ENCODE assay signal across 16 cellular contexts in the genomic region with DNA sequence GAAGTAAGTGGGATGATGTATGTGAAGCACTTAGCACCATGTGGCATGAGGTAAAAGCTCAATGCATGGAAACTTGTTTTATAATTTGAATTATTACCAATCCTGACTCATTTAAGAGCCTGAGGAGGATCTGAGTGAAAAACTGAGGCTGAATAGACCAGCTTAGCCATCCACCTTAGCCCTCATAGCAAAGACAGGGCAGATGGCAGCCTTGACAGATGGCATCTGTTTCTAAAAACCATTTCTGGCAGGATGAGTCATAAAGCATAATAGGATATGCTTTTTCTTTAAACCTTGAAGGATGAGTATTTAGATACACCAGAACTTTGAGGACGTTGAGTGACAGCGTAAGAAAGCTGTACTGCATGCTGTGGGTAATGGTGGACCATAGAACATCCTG.
"Had no signal": no experiment of that assay in that cellular context is flagged by ENCODE, and none has a peak within 500 bp of the region (broad histone marks: within the 10 kb centered on the region; RNA-seq: fewer than 3 reads in every experiment).

No MANE protein-coding gene starts in this region.

- H3K4me3 ChIP-seq: thyroid gland had no signal

- H3K27ac Mint-ChIP-seq: activated naive CD8-positive, alpha-beta T cell treated with anti-CD3 and anti-CD28 coated beads, Interleukin-2, amount 10 ng/mL, durations not matched to agents 7 days and 5 days; dendritic cell treated with granulocyte-macrophage colony-stimulating factor and Interleukin-4, amounts not matched to agents 40 ng/mL and 50 ng/mL, for 4 days; immature natural killer cell; nephron progenitor cell; stimulated activated memory B cell treated with anti-CD40 and anti-IgM and Interleukin-4, amounts not matched to agents 10 μg/mL and 1 μg/mL and 100 μg/mL, for 72 hours had no signal

- H3K27me3 Mint-ChIP-seq: activated naive CD8-positive, alpha-beta T cell treated with anti-CD3 and anti-CD28 coated beads, Interleukin-2, amount 10 ng/mL, durations not matched to agents 7 days and 5 days had no signal

- H3K9me3 ChIP-seq: thyroid gland had no signal

- H3K27ac ChIP-seq: brain microvascular endothelial cell, thyroid gland had no signal

- H3K9me3 Mint-ChIP-seq: activated naive CD8-positive, alpha-beta T cell treated with anti-CD3 and anti-CD28 coated beads, Interleukin-2, amount 10 ng/mL, durations not matched to agents 7 days and 5 days; dendritic cell treated with granulocyte-macrophage colony-stimulating factor and Interleukin-4, amounts not matched to agents 40 ng/mL and 50 ng/mL, for 4 days; immature natural killer cell had no signal

- DNase-seq: activated CD4-positive, alpha-beta T cell treated with anti-CD3 and anti-CD28 coated beads, Interleukin-2, amount 50 U/mL, for 1 hour; activated CD8-positive, alpha-beta memory T cell treated with anti-CD3 and anti-CD28 coated beads for 24 hours; activated naive CD8-positive, alpha-beta T cell treated with anti-CD3 and anti-CD28 coated beads, Interleukin-2, amount 10 ng/mL, durations not matched to agents 7 days and 5 days; brain microvascular endothelial cell; effector memory CD4-positive, alpha-beta T cell; foreskin melanocyte; head of caudate nucleus; immature natural killer cell; mesendoderm; nephron progenitor cell; occipital lobe; stimulated activated CD4-positive, alpha-beta T cell treated with anti-CD3 and anti-CD28 coated beads, Interleukin-2, amount 100 ng/mL, for 48 hours; thyroid gland had no signal

- H3K36me3 Mint-ChIP-seq: activated naive CD8-positive, alpha-beta T cell treated with anti-CD3 and anti-CD28 coated beads, Interleukin-2, amount 10 ng/mL, durations not matched to agents 7 days and 5 days; immature natural killer cell; stimulated activated memory B cell treated with anti-CD40 and anti-IgM and Interleukin-4, amounts not matched to agents 10 μg/mL and 1 μg/mL and 100 μg/mL, for 72 hours had no signal

- H3K4me3 Mint-ChIP-seq: activated naive CD8-positive, alpha-beta T cell treated with anti-CD3 and anti-CD28 coated beads, Interleukin-2, amount 10 ng/mL, durations not matched to agents 7 days and 5 days; dendritic cell treated with granulocyte-macrophage colony-stimulating factor and Interleukin-4, amounts not matched to agents 40 ng/mL and 50 ng/mL, for 4 days; immature natural killer cell; nephron progenitor cell; stimulated activated memory B cell treated with anti-CD40 and anti-IgM and Interleukin-4, amounts not matched to agents 10 μg/mL and 1 μg/mL and 100 μg/mL, for 72 hours had no signal

- ATAC-seq: activated CD4-positive, CD25-positive, alpha-beta regulatory T cell treated with anti-CD3 and anti-CD28 coated beads, Interleukin-2, amount 50 U/mL, for 24 hours; stimulated activated memory B cell treated with anti-CD40 and anti-IgM and Interleukin-4, amounts not matched to agents 10 μg/mL and 1 μg/mL and 100 μg/mL, for 72 hours had no signal

- H3K36me3 ChIP-seq: brain microvascular endothelial cell, thyroid gland had no signal

- H3K4me1 Mint-ChIP-seq: activated naive CD8-positive, alpha-beta T cell treated with anti-CD3 and anti-CD28 coated beads, Interleukin-2, amount 10 ng/mL, durations not matched to agents 7 days and 5 days; stimulated activated memory B cell treated with anti-CD40 and anti-IgM and Interleukin-4, amounts not matched to agents 10 μg/mL and 1 μg/mL and 100 μg/mL, for 72 hours had no signal

- H3K27me3 ChIP-seq: brain microvascular endothelial cell, thyroid gland had no signal
